In genomic region chr9:126915281-126915816, GRCh38 we compare ENCODE assay signal across 8 cellular contexts. TPM values are rescaled to one million over a fixed set of nuclear protein-coding genes. Genes with fewer than 3 reads are reported as not detected.
A peak's percentile ranks its signal among the peaks of the same experiment; 100 is the strongest.
DNase-seq lines count a peak whose midpoint lies in the region; ATAC-seq and TF ChIP-seq lines count a peak whose summit lies in the region.

No MANE protein-coding gene starts in this region.

- DNase-seq in NCI-H2227 (lab: John Stamatoyannopoulos, UW; ENCODE audit: unreplicated experiment) (peak; percentile 48), NCI-H2227 treated with DMSO at 0.1 percent for 48 hours (lab: John Stamatoyannopoulos, UW) (no peak), NCI-H2107 treated with DMSO at 0.1 percent for 48 hours (lab: John Stamatoyannopoulos, UW; ENCODE audit: unreplicated experiment) (peak; percentile 56), activated gamma-delta T cell treated with Interleukin-2 at 50 U/mL for 16 hours (peak; percentile 31), left cardiac atrium (peak; percentile 50), sigmoid colon (peak; percentile 70), SKM-1 (lab: John Stamatoyannopoulos, UW; ENCODE audit: unreplicated experiment) (no peak)

- peak overlapping the region; percentile 23 to 73 (median 64) for H3K4me3 ChIP-seq in sigmoid colon

- intact Hi-C loops in left cardiac atrium (cut with DNase I) = loop anchor here in 1 of 2 donors (10.0 kb wide), 1 partner anchor 51 kb away; the partner anchor contains the start of gene ZBTB34
- intact Hi-C loops in sigmoid colon (cut with DNase I) = loop anchor here (2.0 kb wide), 1 partner anchor 55 kb away; the partner anchor contains the start of gene ZBTB34

- H3K9me3 ChIP-seq in sigmoid colon = no peaks in the 10 kb centered on the region

- TF ChIP-seq CTCF in sigmoid colon (IDR thresholded peaks at IDR 0.05) = no peak

- no peaks in the 10 kb centered on the region for H3K27me3 ChIP-seq in sigmoid colon

- WGBS in sigmoid colon, 2 donors = 2 to 5% methylated on average over 43 of the region's 43 CpGs

- ATAC-seq in left cardiac atrium (no peak), HG03039 (IDR thresholded peaks at IDR 0.05; ENCODE audit: unreplicated experiment) (no peak)

- TF ChIP-seq EP300 in sigmoid colon (IDR thresholded peaks at IDR 0.05) = no peak

- peaks cover 0 to 11% (median 10%) of the 10 kb centered on the region in 4 donors for H3K4me1 ChIP-seq in sigmoid colon

- peak overlapping the region in 1 of 4 donors; percentile 1 for H3K27ac ChIP-seq in sigmoid colon

- no peak for TF ChIP-seq POLR2A in sigmoid colon (IDR thresholded peaks at IDR 0.05)

- H3K36me3 ChIP-seq in sigmoid colon = no peaks in the 10 kb centered on the region

RNA-seq across cellular contexts. Expression of gene RALGPS1, which starts 0.8 kb away (rescaled TPM):
- 10 to 100 TPM; 12.5 TPM for total RNA-seq in left cardiac atrium
- 10 to 100 TPM; 11.4 to 18.6 (median 14.3) TPM for total RNA-seq in sigmoid colon
- polyA plus RNA-seq in sigmoid colon = 10 to 100 TPM in 1 of 3 donors, 1 to 10 TPM in 2; 6.6 to 11.0 (median 9.0) TPM

RNA-seq across cellular contexts. Expression of gene ZBTB34, which starts 54.9 kb away (rescaled TPM):
- total RNA-seq in left cardiac atrium (1 to 10 TPM; 5.2 to 5.6 TPM), sigmoid colon (10 to 100 TPM in 1 of 4 donors, 1 to 10 TPM in 3; 8.9 to 11.4 (median 9.7) TPM)
- 1 to 10 TPM; 1.4 to 3.1 (median 1.8) TPM for polyA plus RNA-seq in sigmoid colon

Comparison
In these comparisons a context has a peak if more than half of its experiments do, and no peak if none do; other contexts are left out.
1. DNase-seq: peak in NCI-H2227 (single experiment), NCI-H2107 treated with DMSO at 0.1 percent for 48 hours (single experiment), activated gamma-delta T cell treated with Interleukin-2 at 50 U/mL for 16 hours (single experiment), left cardiac atrium (single experiment) and sigmoid colon (single experiment); none in NCI-H2227 treated with DMSO at 0.1 percent for 48 hours (single experiment) and SKM-1 (single experiment).